In the genomic region with DNA sequence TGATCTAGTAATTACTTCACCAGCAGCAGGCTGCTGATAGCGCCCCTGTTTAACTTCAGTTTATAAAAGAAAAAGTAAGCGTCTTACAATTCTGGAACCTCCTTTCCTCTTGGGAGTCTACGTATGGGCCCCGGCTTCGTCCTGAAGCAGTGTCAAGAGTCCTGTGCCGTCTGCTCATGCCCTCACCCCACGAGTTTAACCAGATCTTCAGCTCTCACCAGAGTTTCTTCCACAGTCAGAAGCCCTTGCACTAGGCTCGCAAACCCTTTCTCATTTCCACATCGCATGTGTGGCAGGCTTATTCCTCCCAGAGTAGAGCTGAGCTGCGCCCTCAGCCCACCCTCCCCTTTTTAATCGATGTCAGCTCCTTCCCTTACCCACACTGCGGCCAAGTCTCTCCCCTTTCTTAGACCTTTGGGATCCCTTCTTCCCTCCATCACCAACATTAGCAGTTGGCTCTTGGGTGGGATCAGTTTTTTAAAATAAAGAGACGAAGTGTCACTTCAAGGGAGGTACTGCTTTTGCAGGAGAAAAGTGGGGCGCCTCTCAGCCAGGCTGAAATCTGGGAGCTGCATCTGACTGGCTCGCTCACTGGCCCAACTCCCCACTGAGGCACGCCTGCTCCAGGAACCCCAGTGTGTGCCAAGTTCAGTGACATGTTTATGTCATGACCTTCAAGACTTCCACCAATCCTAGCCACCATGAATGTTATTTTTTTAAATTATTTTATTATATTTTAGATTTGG, we compare ENCODE assay signal across 15 cellular contexts.
DNase-seq lines count a peak whose midpoint lies in the region; ATAC-seq and TF ChIP-seq lines count a peak whose summit lies in the region.
"Had no signal": no experiment of that assay in that cellular context is flagged by ENCODE, and none has a peak within 500 bp of the region (broad histone marks: within the 10 kb centered on the region; RNA-seq: fewer than 3 reads in every experiment).

No MANE protein-coding gene starts in this region.

- H3K23me2 ChIP-seq in H9 (ENCODE audit: insufficient read length, low read depth, low read length, poor library complexity, severe bottlenecking): no peaks in the 10 kb centered on the region

- no peaks in the 10 kb centered on the region for H4K20me1 ChIP-seq in H9 (ENCODE audit: control insufficient read depth, insufficient read depth, insufficient read length)
- H4K20me1 ChIP-seq: BLaER1 treated with 17β-estradiol and CSF1 and Interleukin-3, amounts not matched to agents 10 nM and 100 nM had no signal

- H2BK120ac ChIP-seq in H9 (ENCODE audit: low read depth, low read length, poor library complexity, severe bottlenecking): no peak overlapping the region

- intact Hi-C loops in spleen (cut with DNase I; ENCODE audit: low total_unique reads): no loop called here

- H3T11ph ChIP-seq in H9 (ENCODE audit: low read length): no peak overlapping the region

- no peak overlapping the region for H3K14ac ChIP-seq in H9 (ENCODE audit: insufficient read depth, low read length)

- H3K4me1 Mint-ChIP-seq in H9: peaks cover 24 to 33% of the 10 kb centered on the region in 2 experiments

- H3K4ac ChIP-seq in H9 (ENCODE audit: low read depth, low read length): no peak overlapping the region

- no peak overlapping the region for H4K5ac ChIP-seq in H9 (ENCODE audit: insufficient read length, low read depth, low read length)

- no peak overlapping the region for H3K18ac ChIP-seq in H9 (ENCODE audit: insufficient read length, low read depth, low read length)

- H3K27ac ChIP-seq in H9 (ENCODE audit: insufficient read length, low read depth, low read length) (no peak overlapping the region), spleen (no peak overlapping the region)

- DNase-seq in H9 (peak; percentile 17), adipocyte (ENCODE audit: low read depth) (no peak), islet precursor cell (peak; percentile 47), spleen (peak; percentile 30), hippocampal formation (lab: John Stamatoyannopoulos, UW) (no peak)
- DNase-seq in stimulated activated CD4-positive, alpha-beta T cell treated with anti-CD3 and anti-CD28 coated beads, Interleukin-12 subunit alpha, Interleukin-12 subunit beta, amount 100 ng/mL, for 4 hours: no peak
- DNase-seq: CD8-positive, alpha-beta memory T cell; GOT3; KG1; NCI-H1105 treated with DMSO at 0.1 percent for 48 hours; NCI-H1694 treated with DMSO at 0.1 percent for 48 hours; NK-92 treated with Interleukin-12 subunit alpha and Interleukin-12 subunit beta, amount 100 ng/mL, for 24 hours had no signal

- H2AK5ac ChIP-seq in H9 (ENCODE audit: insufficient read length, low read length): no peak overlapping the region

- H3K36me3 ChIP-seq in adipocyte (ENCODE audit: control insufficient read depth, insufficient read depth, low read length, severe bottlenecking) (no peaks in the 10 kb centered on the region), spleen (peaks cover 0 to 69% (median 0%) of the 10 kb centered on the region in 6 donors)
- H3K36me3 ChIP-seq: BLaER1 treated with 17β-estradiol and CSF1 and Interleukin-3, amounts not matched to agents 10 nM and 100 nM had no signal

- no peak overlapping the region for H2AFZ ChIP-seq in H9 (ENCODE audit: low read length)

- H3K9ac ChIP-seq in H9 (ENCODE audit: extremely low read depth, insufficient read length, low read length) (no peak overlapping the region), adipocyte (ENCODE audit: low read length) (peak overlapping the region; percentile 8)

- no peak overlapping the region for H4K91ac ChIP-seq in H9 (ENCODE audit: insufficient read length, low read depth, low read length)

- no peak overlapping the region for H2BK20ac ChIP-seq in H9 (ENCODE audit: low read depth, low read length, poor library complexity, severe bottlenecking)

- no peak overlapping the region for H3K4me3 Mint-ChIP-seq in H9
- H3K4me3 Mint-ChIP-seq: CD8-positive, alpha-beta memory T cell had no signal

- H3K9me3 Mint-ChIP-seq in H9: no peaks in the 10 kb centered on the region
- H3K9me3 Mint-ChIP-seq: CD8-positive, alpha-beta memory T cell had no signal

- no peaks in the 10 kb centered on the region for H3K27me3 Mint-ChIP-seq in H9 (ENCODE audit: low read depth)
- H3K27me3 Mint-ChIP-seq: CD8-positive, alpha-beta memory T cell had no signal

- H2BK5ac ChIP-seq in H9 (ENCODE audit: insufficient read length, low read length): no peak overlapping the region

- no peak overlapping the region for H3K56ac ChIP-seq in H9 (ENCODE audit: insufficient read length, low read depth, low read length)

- no peak for ATAC-seq in HG03354 (IDR thresholded peaks at IDR 0.05; ENCODE audit: poor library complexity, severe bottlenecking, unreplicated experiment)
- ATAC-seq: Right ventricle myocardium inferior had no signal

- no peak for TF ChIP-seq POLR2A in spleen (IDR thresholded peaks at IDR 0.05)

- no peaks in the 10 kb centered on the region for H3K79me2 ChIP-seq in H9 (ENCODE audit: insufficient read depth, low read length)

- no peak overlapping the region for H2BK15ac ChIP-seq in H9 (ENCODE audit: low read depth, low read length)

- H3K4me3 ChIP-seq in adipocyte (ENCODE audit: low read length) (no peak overlapping the region), spleen (no peak overlapping the region)
- H3K4me3 ChIP-seq: BLaER1 treated with 17β-estradiol and CSF1 and Interleukin-3, amounts not matched to agents 10 nM and 100 nM had no signal

- no peaks in the 10 kb centered on the region for H3K36me3 Mint-ChIP-seq in H9 (ENCODE audit: insufficient read depth in 1 of 3, low read depth in 3 of 3)

- no peaks in the 10 kb centered on the region for H3K9me3 ChIP-seq in H9 (ENCODE audit: control insufficient read depth, low read depth, low read length)
- no peaks in the 10 kb centered on the region for H3K9me3 ChIP-seq in adipocyte (ENCODE audit: control insufficient read depth, low read length)
- no peaks in the 10 kb centered on the region for H3K9me3 ChIP-seq in spleen
- H3K9me3 ChIP-seq: BLaER1 treated with 17β-estradiol and CSF1 and Interleukin-3, amounts not matched to agents 10 nM and 100 nM had no signal

- WGBS in H9 (ENCODE audit: extremely low coverage, insufficient read length, low lambda C conversion rate): no CpG with 5 or more reads among the region's 16 CpGs
- WGBS in spleen, 5 donors: 90 to 96% (median 95%) methylated on average over 16 of the region's 16 CpGs

- H3K27ac Mint-ChIP-seq in H9: peak overlapping the region in 2 of 3 experiments; percentile 28 to 34; a peak in 2 of 7 replicates

- H2BK12ac ChIP-seq in H9 (ENCODE audit: insufficient read length, low read depth, low read length): no peak overlapping the region

- no peak overlapping the region for H3K23ac ChIP-seq in H9 (ENCODE audit: insufficient read length, low read depth, low read length)

- no peak overlapping the region for H3K4me2 ChIP-seq in H9 (ENCODE audit: insufficient read depth, insufficient read length, low read length)

- H3K4me1 ChIP-seq in H9 (ENCODE audit: insufficient read depth, low read length) (no peaks in the 10 kb centered on the region; the same call in 1 of the 2 replicates), adipocyte (ENCODE audit: control insufficient read depth, insufficient read depth, low read length) (peaks cover 5% of the 10 kb centered on the region), spleen (peaks cover 0 to 9% (median 0%) of the 10 kb centered on the region in 6 donors)

- H3K27me3 ChIP-seq in H9 (ENCODE audit: insufficient read depth, low read length) (no peaks in the 10 kb centered on the region), adipocyte (replicated peaks; ENCODE audit: control insufficient read depth, insufficient read depth, low read length) (no peaks in the 10 kb centered on the region), spleen (replicated peaks in 1 of 7) (no peaks in the 10 kb centered on the region)

- H4K8ac ChIP-seq in H9 (replicated peaks; ENCODE audit: insufficient read length, low read depth, low read length): no peak overlapping the region

- no peak for TF ChIP-seq CTCF in H9 (conservative IDR thresholded peaks at IDR 0.05)
- no peak for TF ChIP-seq CTCF in spleen (IDR thresholded peaks at IDR 0.05 in 8 of 11, conservative IDR thresholded peaks at IDR 0.05 in 3 of 11)

- no peaks in the 10 kb centered on the region for H3K79me1 ChIP-seq in H9 (ENCODE audit: insufficient read depth, low read depth, low read length, poor library complexity, severe bottlenecking)

Comparison
In these comparisons a context has a peak if more than half of its experiments do, and no peak if none do; other contexts are left out.
1. DNase-seq: peak in H9 (single experiment), islet precursor cell (single experiment) and spleen (single experiment); none in adipocyte (single experiment), stimulated activated CD4-positive, alpha-beta T cell treated with anti-CD3 and anti-CD28 coated beads, Interleukin-12 subunit alpha, Interleukin-12 subunit beta, amount 100 ng/mL, for 4 hours (single experiment) and hippocampal formation (0 of 2).